12 cellular contexts compared by ENCODE assay signal in the genomic region with DNA sequence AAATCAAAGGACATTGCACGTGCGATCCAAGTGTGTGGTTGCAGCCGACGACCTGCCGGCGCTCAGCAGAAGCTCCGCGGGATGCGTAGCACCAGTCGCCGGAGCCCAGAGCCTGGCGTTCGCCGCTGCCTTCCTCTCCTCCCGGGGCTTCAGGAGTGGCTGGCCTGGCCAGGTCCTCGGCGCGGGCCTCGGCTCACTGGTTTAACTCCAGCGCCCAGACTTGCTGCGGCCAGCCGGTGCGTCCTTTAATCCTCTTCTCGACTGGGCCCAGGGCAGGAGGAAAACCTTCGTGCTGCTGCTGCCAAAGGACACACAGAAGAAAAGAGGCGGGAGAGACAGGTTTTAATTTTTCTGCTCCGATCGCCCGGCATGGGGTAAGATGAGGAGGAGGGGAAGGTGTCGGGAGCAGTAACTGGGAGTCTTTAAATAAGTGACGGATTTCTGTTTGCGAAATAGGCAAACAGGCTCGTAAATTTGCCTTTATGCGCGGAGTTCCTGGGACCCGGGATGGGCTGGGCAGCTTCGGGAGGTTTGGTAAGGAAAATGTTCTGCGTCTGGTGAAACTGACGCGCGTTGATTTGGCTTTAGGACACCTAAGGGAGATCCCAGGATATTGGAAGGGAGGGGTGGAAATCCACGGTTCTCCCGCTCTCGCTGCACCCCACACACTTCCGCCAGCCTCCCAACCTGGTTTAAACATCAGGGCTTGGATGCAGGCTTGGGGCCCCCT. TPM values are rescaled to one million over a fixed set of nuclear protein-coding genes. Genes with fewer than 3 reads are reported as not detected.
A peak's percentile ranks its signal among the peaks of the same experiment; 100 is the strongest.
DNase-seq lines count a peak whose midpoint lies in the region; ATAC-seq, FAIRE-seq and TF ChIP-seq lines count a peak whose summit lies in the region.
"Had no signal": no experiment of that assay in that cellular context is flagged by ENCODE, and none has a peak within 500 bp of the region (broad histone marks: within the 10 kb centered on the region; RNA-seq: fewer than 3 reads in every experiment).

No MANE protein-coding gene starts in this region.

- H3K36me3 ChIP-seq in iPS-20b (ENCODE audit: insufficient read depth, low read depth, low read length): no peaks in the 10 kb centered on the region

- H3K9me3 ChIP-seq in iPS-20b (ENCODE audit: insufficient read depth, low read depth, low read length): no peaks in the 10 kb centered on the region

- peaks cover 95% of the 10 kb centered on the region for H3K27me3 Mint-ChIP-seq in activated T-cell treated with anti-CD3 and anti-CD28 coated beads, Interleukin-2, amount 50 U/mL, for 24 hours
- H3K27me3 Mint-ChIP-seq in activated B cell treated with CpG ODN at 0.5 μM for 24 hours: peaks cover 69% of the 10 kb centered on the region

- H3K4me3 ChIP-seq in iPS-20b (ENCODE audit: low read length): peak overlapping the region; percentile 53

- peak overlapping the region; percentile 64 for H3K27ac Mint-ChIP-seq in activated T-cell treated with anti-CD3 and anti-CD28 coated beads, Interleukin-2, amount 50 U/mL, for 24 hours
- H3K27ac Mint-ChIP-seq in activated B cell treated with CpG ODN at 0.5 μM for 24 hours: peak overlapping the region; percentile 65

- H3K4me3 Mint-ChIP-seq in activated T-cell treated with anti-CD3 and anti-CD28 coated beads, Interleukin-2, amount 50 U/mL, for 24 hours: peak overlapping the region; percentile 24
- H3K4me3 Mint-ChIP-seq in activated B cell treated with CpG ODN at 0.5 μM for 24 hours: peak overlapping the region; percentile 72

- CTCF ChIA-PET in activated B cell treated with CpG ODN at 0.5 μM for 24 hours (lab: Charles Lee): interaction anchor here (1.4 kb wide), 1 partner anchor 8 kb away, joined by 5 read pairs; no protein-coding TSS in a partner anchor

- DNase-seq in activated T-cell treated with anti-CD3 and anti-CD28 coated beads, Interleukin-2, amount 50 U/mL, for 24 hours: peak; percentile 51
- no peak for DNase-seq in activated T-cell treated with anti-CD3 and anti-CD28 coated beads, Interleukin-2, amount 50 U/mL, for 1 hour
- DNase-seq in activated B cell treated with CpG ODN at 0.5 μM for 24 hours (no peak), OCI-M2 (lab: John Stamatoyannopoulos, UW; ENCODE audit: unreplicated experiment) (no peak), frontal cortex (ENCODE audit: low spot score in 2 of 2) (no peak)
- DNase-seq in stimulated activated naive CD8-positive, alpha-beta T cell treated with anti-CD3 and anti-CD28 coated beads, Interleukin-15, Interleukin-2, amounts not matched to agents 100 U/mL and 50 U/mL, for 24 hours: peak; percentile 25
- DNase-seq: dorsolateral prefrontal cortex, hippocampal formation, IMR-90, NCI-H2227 treated with DMSO at 0.1 percent for 48 hours had no signal

- POLR2A ChIA-PET in activated B cell treated with CpG ODN at 0.5 μM for 24 hours (lab: Charles Lee): no interaction called here

- H3K27me3 ChIP-seq in iPS-20b (ENCODE audit: insufficient read depth, low read length): peaks cover 100% of the 10 kb centered on the region

- no peaks in the 10 kb centered on the region for H3K9me3 Mint-ChIP-seq in activated T-cell treated with anti-CD3 and anti-CD28 coated beads, Interleukin-2, amount 50 U/mL, for 24 hours
- no peaks in the 10 kb centered on the region for H3K9me3 Mint-ChIP-seq in activated B cell treated with CpG ODN at 0.5 μM for 24 hours

- H3K27ac ChIP-seq in iPS-20b (ENCODE audit: low read length): no peak overlapping the region
- H3K27ac ChIP-seq: dorsolateral prefrontal cortex had no signal

- intact Hi-C loops in activated B cell treated with CpG ODN at 0.5 μM for 24 hours (cut with micrococcal nuclease): loop anchor here (1.0 kb wide), 1 partner anchor 9 kb away; no protein-coding TSS in a partner anchor

- no peak for TF ChIP-seq CTCF in activated B cell treated with CpG ODN at 0.5 μM for 24 hours (IDR thresholded peaks at IDR 0.05)

- no peaks in the 10 kb centered on the region for H3K36me3 Mint-ChIP-seq in activated T-cell treated with anti-CD3 and anti-CD28 coated beads, Interleukin-2, amount 50 U/mL, for 24 hours (ENCODE audit: low read depth)
- no peaks in the 10 kb centered on the region for H3K36me3 Mint-ChIP-seq in activated B cell treated with CpG ODN at 0.5 μM for 24 hours (ENCODE audit: low read depth)

- no peak for ATAC-seq in activated B cell treated with CpG ODN at 0.5 μM for 24 hours (ENCODE audit: low read depth)
- no peak for ATAC-seq in stimulated activated naive CD8-positive, alpha-beta T cell treated with anti-CD3 and anti-CD28 coated beads, Interleukin-15, Interleukin-2, amounts not matched to agents 100 U/mL and 50 U/mL, for 24 hours
- ATAC-seq in GM21423 (IDR thresholded peaks at IDR 0.05; ENCODE audit: unreplicated experiment): no peak

- H3K4me1 ChIP-seq in iPS-20b (ENCODE audit: insufficient read depth, low read length): peaks cover 16% of the 10 kb centered on the region

- peaks cover 67% of the 10 kb centered on the region for H3K4me1 Mint-ChIP-seq in activated T-cell treated with anti-CD3 and anti-CD28 coated beads, Interleukin-2, amount 50 U/mL, for 24 hours (ENCODE audit: low read depth)
- peaks cover 60% of the 10 kb centered on the region for H3K4me1 Mint-ChIP-seq in activated B cell treated with CpG ODN at 0.5 μM for 24 hours

- no peak for FAIRE-seq in frontal cortex (lab: Jason Lieb, UNC)

- H3K9ac ChIP-seq in iPS-20b (ENCODE audit: low read depth, low read length): no peak overlapping the region

RNA-seq across cellular contexts. Expression of a gene that starts 2.2 kb away (rescaled TPM):
- not detected in 2 replicates for total RNA-seq in activated B cell treated with CpG ODN at 0.5 μM for 24 hours
- not detected for total RNA-seq in frontal cortex
- total RNA-seq: IMR-90 had no signal

RNA-seq across cellular contexts. Expression of a gene that starts 30.0 kb away (rescaled TPM):
- 26.4 and 28.9 TPM in 2 replicates for total RNA-seq in activated B cell treated with CpG ODN at 0.5 μM for 24 hours
- 17.9 TPM for total RNA-seq in frontal cortex

Comparison
In these comparisons a context has a peak if more than half of its experiments do, and no peak if none do; other contexts are left out.
1. DNase-seq: peak in activated T-cell treated with anti-CD3 and anti-CD28 coated beads, Interleukin-2, amount 50 U/mL, for 24 hours (single experiment) and stimulated activated naive CD8-positive, alpha-beta T cell treated with anti-CD3 and anti-CD28 coated beads, Interleukin-15, Interleukin-2, amounts not matched to agents 100 U/mL and 50 U/mL, for 24 hours (single experiment); none in activated T-cell treated with anti-CD3 and anti-CD28 coated beads, Interleukin-2, amount 50 U/mL, for 1 hour (single experiment), activated B cell treated with CpG ODN at 0.5 μM for 24 hours (single experiment), OCI-M2 (single experiment) and frontal cortex (0 of 2).